In genomic region chr1:31564606-31564989, GRCh38 we compare ENCODE assay signal across 22 cellular contexts. TPM values are rescaled to one million over a fixed set of nuclear protein-coding genes. Genes with fewer than 3 reads are reported as not detected.
DNase-seq lines count a peak whose midpoint lies in the region; ATAC-seq and TF ChIP-seq lines count a peak whose summit lies in the region.
"Had no signal": no experiment of that assay in that cellular context is flagged by ENCODE, and none has a peak within 500 bp of the region (broad histone marks: within the 10 kb centered on the region; RNA-seq: fewer than 3 reads in every experiment).

No MANE protein-coding gene starts in this region.

- dilution Hi-C loops in IMR-90 (cut with HindIII; ENCODE audit: low sequenced_read_pairs, unreplicated experiment) = no loop called here

- H3K4me3 ChIP-seq in ACC112 (ENCODE audit: low read depth, low read length) (no peak overlapping the region), IMR-90 (ENCODE audit: insufficient read depth, low read depth, low read length) (no peak overlapping the region), endodermal cell (ENCODE audit: low read length) (no peak overlapping the region), neural progenitor cell (no peak overlapping the region)
- H3K4me3 ChIP-seq: SJCRH30, spleen, suprapubic skin had no signal

- H3K9me1 ChIP-seq in IMR-90 (ENCODE audit: insufficient read depth, low read length) = no peaks in the 10 kb centered on the region

- in situ Hi-C loops in IMR-90 (cut with MboI; ENCODE audit: low sequenced_read_pairs) = loop anchor here (10.0 kb wide), 2 partner anchors 50 to 160 kb away; partner anchors contain the start of gene HCRTR1

- no peak overlapping the region for H3K14ac ChIP-seq in IMR-90 (replicated peaks; ENCODE audit: low read depth, low read length)

- CTCF ChIA-PET in IMR-90 (lab: Yijun Ruan, JAX) = interaction anchor here (0.6 to 1.2 kb wide), 3 partner anchors 27 to 92 kb away, joined by 3 to 6 read pairs (median 3); no protein-coding TSS in a partner anchor

- no peak overlapping the region for H2BK120ac ChIP-seq in IMR-90 (ENCODE audit: low read depth, low read length)

- TF ChIP-seq POLR2A in IMR-90 (IDR thresholded peaks at IDR 0.05; ENCODE audit: low read depth, low read length) = no peak

- H3K4me1 ChIP-seq in ACC112 (ENCODE audit: control insufficient read depth, insufficient read depth, low read length, unreplicated experiment) = peaks cover 29% of the 10 kb centered on the region
- peaks cover 2% of the 10 kb centered on the region; the same call in 1 of the 2 replicates for H3K4me1 ChIP-seq in IMR-90 (ENCODE audit: control insufficient read depth, insufficient read depth, low read length)
- peaks cover 3% of the 10 kb centered on the region for H3K4me1 ChIP-seq in endodermal cell (ENCODE audit: control insufficient read depth, insufficient read depth, low read length)
- peaks cover 3% of the 10 kb centered on the region for H3K4me1 ChIP-seq in neural progenitor cell

- H3K27ac Mint-ChIP-seq in endodermal cell = peak overlapping the region; percentile 84
- no peak overlapping the region for H3K27ac Mint-ChIP-seq in neural progenitor cell
- no peak overlapping the region for H3K27ac Mint-ChIP-seq in T-helper 17 cell
- H3K27ac Mint-ChIP-seq: activated B cell treated with CpG ODN at 0.5 μM for 24 hours; activated CD8-positive, alpha-beta T cell treated with anti-CD3 and anti-CD28 coated beads for 36 hours; IgD-negative memory B cell; immature natural killer cell; natural killer cell had no signal

- peak; percentile 8; the same call in 1 of the 2 replicates for ATAC-seq in IMR-90 (ENCODE audit: low read depth)
- ATAC-seq in GM19351 (IDR thresholded peaks at IDR 0.05; ENCODE audit: unreplicated experiment) = no peak
- ATAC-seq in T-helper 17 cell = no peak

- no peak overlapping the region for H3K18ac ChIP-seq in IMR-90 (ENCODE audit: low read depth, low read length)

- H3K36me3 Mint-ChIP-seq in endodermal cell (ENCODE audit: low read depth) (no peaks in the 10 kb centered on the region), neural progenitor cell (no peaks in the 10 kb centered on the region), T-helper 17 cell (ENCODE audit: low read depth) (no peaks in the 10 kb centered on the region)
- H3K36me3 Mint-ChIP-seq: activated naive CD4-positive, alpha-beta T cell treated with anti-CD3 and anti-CD28 coated beads, Interleukin-2, amount 50 U/mL, for 72 hours; natural killer cell had no signal

- H3K27ac ChIP-seq in ACC112 (ENCODE audit: low read depth, low read length) = no peak overlapping the region
- H3K27ac ChIP-seq in IMR-90 (ENCODE audit: insufficient read depth, low read length) = no peak overlapping the region
- H3K27ac ChIP-seq in endodermal cell (ENCODE audit: low read depth, low read length) = no peak overlapping the region
- H3K27ac ChIP-seq in neural progenitor cell = no peak overlapping the region
- H3K27ac ChIP-seq: C4-2B, SJCRH30, spleen, suprapubic skin had no signal

- H3K4ac ChIP-seq in IMR-90 (ENCODE audit: low read depth, low read length) = no peak overlapping the region

- no peak overlapping the region for H4K5ac ChIP-seq in IMR-90 (ENCODE audit: low read depth, low read length)

- TF ChIP-seq CTCF in IMR-90 (conservative IDR thresholded peaks at IDR 0.05; ENCODE audit: low read depth, low read length) (no peak), endodermal cell (conservative IDR thresholded peaks at IDR 0.05) (no peak), neural progenitor cell (IDR thresholded peaks at IDR 0.05) (no peak)

- WGBS in IMR-90 (ENCODE audit: extremely low coverage in 2 of 2, insufficient read length in 1 of 2), 2 experiments = no CpG with 5 or more reads among the region's 5 CpGs
- WGBS in endodermal cell (ENCODE audit: insufficient coverage in 1 of 2, insufficient read length in 1 of 2), 2 experiments = 87 to 93% methylated on average over 5 of the region's 5 CpGs

- intact Hi-C loops in IMR-90 (cut with micrococcal nuclease) = loop anchor here (1.0 to 10.0 kb wide), 6 partner anchors 30 to 400 kb away; no protein-coding TSS in a partner anchor

- POLR2A ChIA-PET in IMR-90 (lab: Charles Lee; ENCODE audit: unreplicated experiment) = no interaction called here

- H3K9ac ChIP-seq in IMR-90 (ENCODE audit: low read depth, low read length) (no peak overlapping the region), endodermal cell (ENCODE audit: extremely low read depth, low read length, poor library complexity, severe bottlenecking) (no peak overlapping the region), neural progenitor cell (no peak overlapping the region)

- 0 out of 2 replicates have a peak overlapping the region, but pooled peaks have one; percentile 6 for H2AK5ac ChIP-seq in IMR-90 (ENCODE audit: low read depth, low read length)

- H2BK5ac ChIP-seq in IMR-90 (ENCODE audit: low read depth, low read length, poor library complexity, severe bottlenecking) = no peak overlapping the region

- no peak overlapping the region for H2BK15ac ChIP-seq in IMR-90 (ENCODE audit: low read depth, low read length)

- no peak overlapping the region for H2BK20ac ChIP-seq in IMR-90 (ENCODE audit: low read depth, low read length)

- H3K36me3 ChIP-seq in ACC112 (ENCODE audit: insufficient read depth, low read length) = no peaks in the 10 kb centered on the region
- H3K36me3 ChIP-seq in IMR-90 (ENCODE audit: control insufficient read depth, insufficient read depth, low read length) = no peaks in the 10 kb centered on the region
- no peaks in the 10 kb centered on the region for H3K36me3 ChIP-seq in endodermal cell (ENCODE audit: control insufficient read depth, insufficient read depth, low read length)
- H3K36me3 ChIP-seq in neural progenitor cell = no peaks in the 10 kb centered on the region
- H3K36me3 ChIP-seq: SJCRH30, spleen, suprapubic skin had no signal

- H3K4me3 Mint-ChIP-seq in endodermal cell (no peak overlapping the region), neural progenitor cell (no peak overlapping the region), T-helper 17 cell (no peak overlapping the region)
- H3K4me3 Mint-ChIP-seq: activated B cell treated with CpG ODN at 0.5 μM for 24 hours; activated CD8-positive, alpha-beta T cell treated with anti-CD3 and anti-CD28 coated beads for 36 hours; activated T-cell treated with anti-CD3 and anti-CD28 coated beads, Interleukin-2, amount 50 U/mL, for 4 hours; immature natural killer cell; natural killer cell had no signal

- no peaks in the 10 kb centered on the region for H3K9me3 Mint-ChIP-seq in endodermal cell
- H3K9me3 Mint-ChIP-seq in neural progenitor cell = peaks cover 3% of the 10 kb centered on the region
- H3K9me3 Mint-ChIP-seq: activated CD8-positive, alpha-beta T cell treated with anti-CD3 and anti-CD28 coated beads for 36 hours had no signal

- H3K23ac ChIP-seq in IMR-90 (ENCODE audit: low read depth, low read length) = no peak overlapping the region

- peak overlapping the region; percentile 1 for H2AFZ ChIP-seq in ACC112 (ENCODE audit: low read length, unreplicated experiment)
- no peak overlapping the region for H2AFZ ChIP-seq in IMR-90 (replicated peaks; ENCODE audit: low read length, poor library complexity)
- peak overlapping the region; percentile 76 for H2AFZ ChIP-seq in neural progenitor cell (replicated peaks)

- TF ChIP-seq RAD21 in IMR-90 (IDR thresholded peaks at IDR 0.05; ENCODE audit: low read length) = no peak

- no peaks in the 10 kb centered on the region for H3K79me1 ChIP-seq in IMR-90 (ENCODE audit: low read depth in 1 of 2, low read length in 2 of 2)

- BruUV-seq in IMR-90 (replicated peaks; lab: Mats Ljungman, UMichigan) = no TSS peak

- no peaks in the 10 kb centered on the region for H3K79me2 ChIP-seq in ACC112 (ENCODE audit: control insufficient read depth, insufficient read depth, low read length, unreplicated experiment)
- H3K79me2 ChIP-seq in neural progenitor cell (ENCODE audit: low read depth) = no peaks in the 10 kb centered on the region

- no peak for DNase-seq in IMR-90
- DNase-seq in endodermal cell = peak; percentile 61
- DNase-seq in neural progenitor cell (ENCODE audit: low spot score) = no peak
- DNase-seq in NCI-H187 (lab: John Stamatoyannopoulos, UW) = no peak
- DNase-seq in SW480 (ENCODE audit: low spot score) = no peak
- DNase-seq in T-helper 17 cell = no peak
- DNase-seq: activated B cell treated with CpG ODN at 0.5 μM for 24 hours, natural killer cell, NCI-H187 treated with DMSO at 0.1 percent for 48 hours, spleen had no signal

- H4K20me1 ChIP-seq in IMR-90 (ENCODE audit: insufficient read depth, low read length) (no peaks in the 10 kb centered on the region), neural progenitor cell (ENCODE audit: low read depth) (no peaks in the 10 kb centered on the region)

- H3K4me1 Mint-ChIP-seq in endodermal cell (peaks cover 14% of the 10 kb centered on the region), neural progenitor cell (peaks cover 10% of the 10 kb centered on the region), T-helper 17 cell (no peaks in the 10 kb centered on the region)
- H3K4me1 Mint-ChIP-seq: activated B cell treated with CpG ODN at 0.5 μM for 24 hours, immature natural killer cell, natural killer cell had no signal

- H3K27me3 ChIP-seq in ACC112 (ENCODE audit: insufficient read depth, low read length) (no peaks in the 10 kb centered on the region), IMR-90 (ENCODE audit: control insufficient read depth, insufficient read depth, low read length) (peaks cover 5% of the 10 kb centered on the region; the same call in 1 of the 2 replicates), endodermal cell (ENCODE audit: control insufficient read depth, insufficient read depth, low read length, poor library complexity, severe bottlenecking) (no peaks in the 10 kb centered on the region), neural progenitor cell (no peaks in the 10 kb centered on the region)
- H3K27me3 ChIP-seq: suprapubic skin had no signal

- peaks cover 4% of the 10 kb centered on the region for H3K9me3 ChIP-seq in IMR-90 (ENCODE audit: control insufficient read depth, insufficient read depth, low read length)
- peaks cover 6% of the 10 kb centered on the region for H3K9me3 ChIP-seq in endodermal cell (ENCODE audit: control insufficient read depth, low read length)
- no peaks in the 10 kb centered on the region for H3K9me3 ChIP-seq in neural progenitor cell (ENCODE audit: low read depth)
- no peaks in the 10 kb centered on the region for H3K9me3 ChIP-seq in T-helper 17 cell (ENCODE audit: control insufficient read depth, low read length, poor library complexity, severe bottlenecking)
- H3K9me3 ChIP-seq: suprapubic skin had no signal

- H2AK9ac ChIP-seq in IMR-90 (replicated peaks; ENCODE audit: low read depth, low read length, poor library complexity) = no peak overlapping the region

- no peak overlapping the region for H3K4me2 ChIP-seq in IMR-90 (ENCODE audit: low read depth, low read length)
- H3K4me2 ChIP-seq in neural progenitor cell = no peak overlapping the region

- H3K27me3 Mint-ChIP-seq in endodermal cell (ENCODE audit: insufficient read depth) (peaks cover 1% of the 10 kb centered on the region), neural progenitor cell (ENCODE audit: insufficient read depth, low read depth) (peaks cover 7% of the 10 kb centered on the region), T-helper 17 cell (peaks cover 59% of the 10 kb centered on the region)

- H3K56ac ChIP-seq in IMR-90 (ENCODE audit: extremely low read depth, insufficient read depth, low read length) = no peak overlapping the region

- no peak overlapping the region for H4K91ac ChIP-seq in IMR-90 (ENCODE audit: insufficient read depth, low read depth, low read length)

- no peaks in the 10 kb centered on the region for H3F3A ChIP-seq in neural progenitor cell (ENCODE audit: low read depth)

- H4K8ac ChIP-seq in IMR-90 (ENCODE audit: low read depth in 2 of 2, low read length in 2 of 2) = no peak overlapping the region

RNA-seq across cellular contexts. Expression of gene TINAGL1, which starts 11.7 kb away (rescaled TPM):
- total RNA-seq in IMR-90 (2012; rRNA removed) = 0.54 and 0.56 TPM in 2 replicates
- 1.4 and 1.5 TPM in 2 replicates for polyA plus RNA-seq in IMR-90 (2012; rRNA removed)
- 0.76 and 2.1 TPM in 2 replicates for polyA plus RNA-seq in IMR-90 (2012; cell fraction: cytosol; rRNA removed)
- 1.7 and 2.8 TPM in 2 replicates for polyA plus RNA-seq in IMR-90 (2012; cell fraction: nucleus; rRNA removed; ENCODE audit: low replicate concordance)
- 1 to 10 TPM; 3.0 to 3.4 TPM for total RNA-seq in endodermal cell
- polyA plus RNA-seq in endodermal cell (2013, experiment 1 of 2) = 1.0 TPM
- 0.70 TPM for polyA plus RNA-seq in endodermal cell (2013, experiment 2 of 2)
- not detected in 2 replicates for total RNA-seq in neural progenitor cell (ENCODE audit: low replicate concordance)
- not detected for total RNA-seq in T-helper 17 cell
- total RNA-seq: activated B cell treated with CpG ODN at 0.5 μM for 24 hours; activated CD8-positive, alpha-beta T cell treated with anti-CD3 and anti-CD28 coated beads for 36 hours; activated naive CD4-positive, alpha-beta T cell treated with anti-CD3 and anti-CD28 coated beads, Interleukin-2, amount 50 U/mL, for 72 hours; natural killer cell; T-helper 2 cell treated with Interferon-gamma antibody and Interleukin-4, amounts not matched to agents 100 ng/mL and 5 ng/mL, for 36 hours had no signal
- polyA plus RNA-seq: IgD-negative memory B cell, immature natural killer cell had no signal

RNA-seq across cellular contexts. Expression of gene HCRTR1, which starts 52.9 kb away (rescaled TPM):
- total RNA-seq in IMR-90 (2012; rRNA removed) = not detected in 2 replicates
- not detected in 2 replicates for polyA plus RNA-seq in IMR-90 (2012; rRNA removed)
- not detected in 2 replicates for polyA plus RNA-seq in IMR-90 (2012; cell fraction: cytosol; rRNA removed)
- 0.09 and 0.12 TPM in 2 replicates for polyA plus RNA-seq in IMR-90 (2012; cell fraction: nucleus; rRNA removed; ENCODE audit: low replicate concordance)
- total RNA-seq in endodermal cell = not detected
- polyA plus RNA-seq in endodermal cell (2013, experiment 1 of 2) = 0.28 TPM
- not detected for polyA plus RNA-seq in endodermal cell (2013, experiment 2 of 2)
- 0.06 TPM in 1 of 2 replicates, not detected in the other for total RNA-seq in neural progenitor cell (ENCODE audit: low replicate concordance)
- not detected for total RNA-seq in T-helper 17 cell
- total RNA-seq: activated B cell treated with CpG ODN at 0.5 μM for 24 hours; activated CD8-positive, alpha-beta T cell treated with anti-CD3 and anti-CD28 coated beads for 36 hours; activated naive CD4-positive, alpha-beta T cell treated with anti-CD3 and anti-CD28 coated beads, Interleukin-2, amount 50 U/mL, for 72 hours; activated T-cell treated with anti-CD3 and anti-CD28 coated beads, Interleukin-2, amount 50 U/mL, for 4 hours; mammary epithelial cell; natural killer cell; SJCRH30; spleen; suprapubic skin; T-helper 2 cell treated with Interferon-gamma antibody and Interleukin-4, amounts not matched to agents 100 ng/mL and 5 ng/mL, for 36 hours had no signal
- polyA plus RNA-seq: IgD-negative memory B cell, immature natural killer cell, mammary epithelial cell had no signal
